Comparison of ENCODE assay signal across 11 cellular contexts in the genomic region with DNA sequence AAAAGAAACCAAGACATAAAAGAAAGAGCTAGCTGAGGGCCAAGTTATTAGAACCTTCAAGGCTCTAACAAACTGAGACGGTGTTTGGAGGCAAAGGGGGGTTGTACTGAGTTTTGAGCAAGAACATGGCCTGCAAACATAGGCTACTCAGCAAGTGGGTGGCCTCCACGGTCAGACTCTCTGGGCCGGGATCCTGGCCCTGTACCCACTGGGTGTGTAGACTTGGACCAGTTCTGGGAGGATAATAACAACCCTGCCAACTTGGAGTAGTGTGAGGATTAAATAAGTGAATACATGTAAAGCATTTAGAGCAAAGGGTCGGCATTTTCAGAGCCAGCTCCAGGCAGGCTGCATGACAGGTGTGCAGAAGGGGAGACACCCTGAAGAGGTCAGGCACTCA. TPM values are rescaled to one million over a fixed set of nuclear protein-coding genes. Genes with fewer than 3 reads are reported as not detected.
DNase-seq lines count a peak whose midpoint lies in the region; ATAC-seq and TF ChIP-seq lines count a peak whose summit lies in the region.
"Had no signal": no experiment of that assay in that cellular context is flagged by ENCODE, and none has a peak within 500 bp of the region (broad histone marks: within the 10 kb centered on the region; RNA-seq: fewer than 3 reads in every experiment).

No MANE protein-coding gene starts in this region.

- intact Hi-C loops in Right ventricle myocardium inferior (cut with DNase I) = no loop called here
- intact Hi-C loops in cardiac septum (cut with DNase I) = loop anchor here (5.0 kb wide), 1 partner anchor 38 kb away; no protein-coding TSS in a partner anchor
- intact Hi-C loops in left ventricle myocardium superior (cut with micrococcal nuclease) = loop anchor here (10.0 kb wide), 1 partner anchor 61 kb away; a partner anchor contains a TSS
- intact Hi-C loops in posterior vena cava (cut with DNase I) = no loop called here

- peak overlapping the region; percentile 72 for H3K27ac Mint-ChIP-seq in neural crest cell (ENCODE audit: unreplicated experiment)

- peaks cover 3% of the 10 kb centered on the region for H3K9me3 Mint-ChIP-seq in neural crest cell

- TF ChIP-seq CTCF in neural crest cell (conservative IDR thresholded peaks at IDR 0.05) = no peak

- ATAC-seq in Right ventricle myocardium inferior = peak; percentile 33
- ATAC-seq in left ventricle myocardium superior = peak; percentile 21
- ATAC-seq: HCT116 had no signal

- H3K4me1 Mint-ChIP-seq in neural crest cell = peaks cover 51% of the 10 kb centered on the region

- no peaks in the 10 kb centered on the region for H3K27me3 Mint-ChIP-seq in neural crest cell (ENCODE audit: low read depth)

- no peak for DNase-seq in Right ventricle myocardium inferior (ENCODE audit: missing footprints)
- DNase-seq in cardiac septum (ENCODE audit: low spot score) = no peak
- peak; percentile 35 for DNase-seq in left ventricle myocardium superior
- no peak for DNase-seq in neural crest cell (ENCODE audit: low read depth, low spot score)
- DNase-seq in DMS153 (lab: John Stamatoyannopoulos, UW) = no peak
- DNase-seq in posterior vena cava (ENCODE audit: low spot score) = no peak
- DNase-seq in foreskin melanocyte = no peak
- no peak for DNase-seq in globus pallidus (ENCODE audit: low spot score)
- DNase-seq: AML-193, GM23248 had no signal

- H3K36me3 Mint-ChIP-seq in neural crest cell (ENCODE audit: low read depth) = no peaks in the 10 kb centered on the region

- H3K4me3 Mint-ChIP-seq in neural crest cell = no peak overlapping the region

RNA-seq across cellular contexts. Expression of a gene that starts 56.1 kb away (rescaled TPM):
- total RNA-seq in Right ventricle myocardium inferior = 36.5 TPM
- 20.0 TPM for total RNA-seq in cardiac septum
- 41.6 TPM for total RNA-seq in left ventricle myocardium superior
- total RNA-seq in neural crest cell = 74.8 and 76.1 TPM in 2 replicates
- 1 to 10 TPM; 3.6 to 8.2 TPM for total RNA-seq in posterior vena cava

Comparison
In these comparisons a context has a peak if more than half of its experiments do, and no peak if none do; other contexts are left out.
1. intact Hi-C loops: an anchor here in cardiac septum (5.0 kb wide) and left ventricle myocardium superior (10.0 kb wide); none called in Right ventricle myocardium inferior and posterior vena cava.